13 cellular contexts compared by ENCODE assay signal in genomic region chr15:62850791-62851291, GRCh38.
A peak's percentile ranks its signal among the peaks of the same experiment; 100 is the strongest.
DNase-seq lines count a peak whose midpoint lies in the region; ATAC-seq, FAIRE-seq and TF ChIP-seq lines count a peak whose summit lies in the region.
"Had no signal": no experiment of that assay in that cellular context is flagged by ENCODE, and none has a peak within 500 bp of the region (broad histone marks: within the 10 kb centered on the region; RNA-seq: fewer than 3 reads in every experiment).

No MANE protein-coding gene starts in this region.

- H3K9me1 ChIP-seq in keratinocyte (ENCODE audit: control insufficient read depth, extremely low read depth, insufficient read depth, low read length), result no peaks in the 10 kb centered on the region

- peaks cover 60% of the 10 kb centered on the region for H3K4me1 ChIP-seq in body of pancreas
- peaks cover 23% of the 10 kb centered on the region for H3K4me1 ChIP-seq in keratinocyte (ENCODE audit: control insufficient read depth, extremely low read depth, insufficient read depth, low read length)

- no peak for TF ChIP-seq POLR2A in body of pancreas (IDR thresholded peaks at IDR 0.05)

- H3K9ac ChIP-seq in keratinocyte (ENCODE audit: control insufficient read depth, extremely low read depth, insufficient read depth, low read length), result no peak overlapping the region

- peak overlapping the region; percentile 58 for H2AFZ ChIP-seq in keratinocyte (ENCODE audit: control insufficient read depth, low read length)

- intact Hi-C loops in body of pancreas (cut with DNase I), result no loop called here

- H3K27me3 ChIP-seq in body of pancreas, result no peaks in the 10 kb centered on the region
- no peaks in the 10 kb centered on the region for H3K27me3 ChIP-seq in keratinocyte (ENCODE audit: control insufficient read depth, extremely low read depth, insufficient read depth, low read length)
- H3K27me3 ChIP-seq: tibial artery had no signal

- dilution Hi-C loops in keratinocyte (cut with MboI; ENCODE audit: extremely low pct_ligation_motif_present, low sequenced_read_pairs), result no loop called here

- no peak for FAIRE-seq in keratinocyte (lab: Jason Lieb, UNC)
- FAIRE-seq: GM12878 had no signal

- H4K20me1 ChIP-seq in keratinocyte (ENCODE audit: control insufficient read depth, extremely low read depth, insufficient read depth, low read length), result no peaks in the 10 kb centered on the region

- H3K79me2 ChIP-seq in keratinocyte (ENCODE audit: control insufficient read depth, insufficient read depth, low read length), result no peaks in the 10 kb centered on the region

- H3K4me2 ChIP-seq in keratinocyte (ENCODE audit: control insufficient read depth, extremely low read depth, insufficient read depth, low read depth, low read length), result peak overlapping the region; percentile 23

- H3K9me3 ChIP-seq in body of pancreas (no peaks in the 10 kb centered on the region), keratinocyte (ENCODE audit: control insufficient read depth, low read depth, low read length) (no peaks in the 10 kb centered on the region)
- H3K9me3 ChIP-seq: tibial artery had no signal

- H3K4me3 ChIP-seq in body of pancreas, result no peak overlapping the region
- H3K4me3 ChIP-seq in keratinocyte (ENCODE audit: control insufficient read depth in 2 of 3, extremely low read depth in 1 of 3, insufficient read depth in 2 of 3, low read depth in 1 of 3, low read length in 3 of 3), result no peak overlapping the region
- H3K4me3 ChIP-seq: GM12878, tibial artery had no signal

- 75 to 84% methylated on average over 7 to 9 of the region's 9 CpGs for WGBS in body of pancreas, 2 donors

- H3K27ac ChIP-seq in body of pancreas, result peak overlapping the region in 3 of 4 donors; percentile 14 to 76 (median 65)
- no peak overlapping the region for H3K27ac ChIP-seq in keratinocyte (ENCODE audit: control insufficient read depth, insufficient read depth, low read length)
- H3K27ac ChIP-seq: HL-60, tibial artery had no signal

- DNase-seq in 8988T (peak; percentile 25), HS-27A (ENCODE audit: low read depth) (peak; percentile 98), body of pancreas (no peak), keratinocyte (ENCODE audit: low read depth, low spot score) (no peak), D341Med (ENCODE audit: low spot score) (no peak)
- DNase-seq in stimulated activated CD4-positive, alpha-beta T cell treated with anti-CD3 and anti-CD28 coated beads, Interleukin-4, amount 100 ng/mL, for 4 hours, result no peak
- no peak for DNase-seq in stimulated activated naive CD8-positive, alpha-beta T cell treated with anti-CD3 and anti-CD28 coated beads, Interleukin-15, Interleukin-2, amounts not matched to agents 100 U/mL and 50 U/mL, for 24 hours
- DNase-seq: activated effector memory CD4-positive, alpha-beta T cell treated with anti-CD3 and anti-CD28 coated beads, Interleukin-2, amount 50 U/mL, for 16 hours; stimulated activated CD4-positive, alpha-beta T cell treated with anti-CD3 and anti-CD28 coated beads, Interleukin-4, amount 100 ng/mL, for 1 hour; tibial artery had no signal

- TF ChIP-seq CTCF in body of pancreas (IDR thresholded peaks at IDR 0.05) (no peak), keratinocyte (optimal IDR thresholded peaks at IDR 0.05 in 1 of 3, IDR thresholded peaks at IDR 0.05 in 1 of 3, conservative IDR thresholded peaks at IDR 0.05 in 1 of 3; ENCODE audit: extremely low read depth in 1 of 3, insufficient read depth in 2 of 3, low read length in 3 of 3) (no peak)

- H3K36me3 ChIP-seq in body of pancreas (replicated peaks in 1 of 2; ENCODE audit: insufficient read depth in 1 of 2, low read depth in 2 of 2), result no peaks in the 10 kb centered on the region
- H3K36me3 ChIP-seq in keratinocyte (ENCODE audit: control insufficient read depth in 2 of 2, extremely low read depth in 1 of 2, insufficient read depth in 2 of 2, low read length in 2 of 2), result no peaks in the 10 kb centered on the region
- H3K36me3 ChIP-seq: tibial artery had no signal

- ATAC-seq in body of pancreas (peak; percentile 29), GM21619 (IDR thresholded peaks at IDR 0.05; ENCODE audit: unreplicated experiment) (no peak)
- ATAC-seq in stimulated activated naive CD8-positive, alpha-beta T cell treated with anti-CD3 and anti-CD28 coated beads, Interleukin-15, Interleukin-2, amounts not matched to agents 100 U/mL and 50 U/mL, for 24 hours, result no peak
- ATAC-seq: GM12878 had no signal

Comparison
In these comparisons a context has a peak if more than half of its experiments do, and no peak if none do; other contexts are left out.
1. DNase-seq: peak in 8988T (single experiment) and HS-27A (single experiment); none in body of pancreas (0 of 4), keratinocyte (single experiment), stimulated activated CD4-positive, alpha-beta T cell treated with anti-CD3 and anti-CD28 coated beads, Interleukin-4, amount 100 ng/mL, for 4 hours (0 of 2), D341Med (single experiment) and stimulated activated naive CD8-positive, alpha-beta T cell treated with anti-CD3 and anti-CD28 coated beads, Interleukin-15, Interleukin-2, amounts not matched to agents 100 U/mL and 50 U/mL, for 24 hours (single experiment).